Comparison of ENCODE assay signal across 15 cellular contexts in genomic region chr14:61766136-61766535, GRCh38. TPM values are rescaled to one million over a fixed set of nuclear protein-coding genes. Genes with fewer than 3 reads are reported as not detected.
A peak's percentile ranks its signal among the peaks of the same experiment; 100 is the strongest.
DNase-seq lines count a peak whose midpoint lies in the region; ATAC-seq and TF ChIP-seq lines count a peak whose summit lies in the region.
"Had no signal": no experiment of that assay in that cellular context is flagged by ENCODE, and none has a peak within 500 bp of the region (broad histone marks: within the 10 kb centered on the region; RNA-seq: fewer than 3 reads in every experiment).

No MANE protein-coding gene starts in this region.

- H3K27me3 Mint-ChIP-seq in GM23338 (ENCODE audit: insufficient read depth, low read depth, poor library complexity) (peaks cover 11% of the 10 kb centered on the region), progenitor cell of endocrine pancreas (no peaks in the 10 kb centered on the region)

- H3K9me3 Mint-ChIP-seq in GM23338 (no peaks in the 10 kb centered on the region), progenitor cell of endocrine pancreas (ENCODE audit: low read depth) (no peaks in the 10 kb centered on the region)

- POLR2A ChIA-PET in PC-3 (lab: Charles Lee; ENCODE audit: unreplicated experiment): interaction anchor here (0.7 to 1.0 kb wide), 2 partner anchors 24 to 71 kb away, joined by 3 read pairs; partner anchors contain the start of gene HIF1A

- H3K27ac ChIP-seq in GM23338 (ENCODE audit: low read depth) (peak overlapping the region; percentile 75; the same call in 1 of the 2 replicates), PC-3 (ENCODE audit: low read length) (peak overlapping the region; percentile 55), esophagus squamous epithelium (peak overlapping the region; percentile 40 to 94 (median 86))
- H3K27ac ChIP-seq: brain microvascular endothelial cell had no signal

- no peak for TF ChIP-seq CTCF in GM23338 (conservative IDR thresholded peaks at IDR 0.05; ENCODE audit: low read depth in 2 of 2)
- no peak for TF ChIP-seq CTCF in PC-3 (conservative IDR thresholded peaks at IDR 0.05; ENCODE audit: low read depth, low read length)
- no peak for TF ChIP-seq CTCF in esophagus squamous epithelium (IDR thresholded peaks at IDR 0.05)
- no peak for TF ChIP-seq CTCF in progenitor cell of endocrine pancreas (IDR thresholded peaks at IDR 0.05; ENCODE audit: unreplicated experiment)

- H3K27me3 ChIP-seq in GM23338 (ENCODE audit: insufficient read depth): no peaks in the 10 kb centered on the region
- H3K27me3 ChIP-seq in PC-3 (ENCODE audit: low read length): no peaks in the 10 kb centered on the region
- no peaks in the 10 kb centered on the region for H3K27me3 ChIP-seq in esophagus squamous epithelium
- H3K27me3 ChIP-seq: brain microvascular endothelial cell had no signal

- no TSS peak for BruUV-seq in PC-3 (replicated peaks; lab: Mats Ljungman, UMichigan)

- WGBS in esophagus squamous epithelium, 2 donors: 38 to 44% methylated on average over 5 of the region's 5 CpGs

- no peaks in the 10 kb centered on the region; the same call in 1 of the 2 replicates for H4K20me1 ChIP-seq in GM23338 (replicated peaks; ENCODE audit: insufficient read depth)
- H4K20me1 ChIP-seq in PC-3 (ENCODE audit: low read length): peaks cover 23% of the 10 kb centered on the region

- H3K36me3 ChIP-seq in GM23338 (ENCODE audit: insufficient read depth) (peaks cover 24% of the 10 kb centered on the region; the same call in 1 of the 2 replicates), PC-3 (ENCODE audit: low read depth, low read length) (peaks cover 29% of the 10 kb centered on the region), esophagus squamous epithelium (peaks cover 5 to 41% (median 9%) of the 10 kb centered on the region in 3 donors)

- TF ChIP-seq POLR2A in esophagus squamous epithelium (IDR thresholded peaks at IDR 0.05): no peak

- intact Hi-C loops in PC-3 (cut with micrococcal nuclease): loop anchor here (1.0 kb wide), 1 partner anchor 17 kb away; no protein-coding TSS in a partner anchor
- intact Hi-C loops in esophagus squamous epithelium (cut with DNase I): no loop called here

- H3K4me3 Mint-ChIP-seq in GM23338: no peak overlapping the region
- peak overlapping the region; percentile 32 for H3K4me3 Mint-ChIP-seq in progenitor cell of endocrine pancreas (ENCODE audit: low read depth)

- peaks cover 25% of the 10 kb centered on the region for H3K4me1 ChIP-seq in GM23338 (ENCODE audit: insufficient read depth)
- peaks cover 33% of the 10 kb centered on the region for H3K4me1 ChIP-seq in PC-3 (ENCODE audit: insufficient read depth, low read length)
- H3K4me1 ChIP-seq in esophagus squamous epithelium: peaks cover 0 to 49% (median 18%) of the 10 kb centered on the region in 3 donors

- peak overlapping the region; percentile 89 for H3K9ac ChIP-seq in PC-3 (ENCODE audit: low read length)

- H3K4me2 ChIP-seq in GM23338 (peak overlapping the region; percentile 85), PC-3 (ENCODE audit: low read length) (peak overlapping the region; percentile 94)

- H3K36me3 Mint-ChIP-seq in GM23338 (ENCODE audit: low read depth) (peaks cover 37% of the 10 kb centered on the region), progenitor cell of endocrine pancreas (ENCODE audit: insufficient read depth) (peaks cover 6% of the 10 kb centered on the region)

- peaks cover 31% of the 10 kb centered on the region for H3K4me1 Mint-ChIP-seq in GM23338
- H3K4me1 Mint-ChIP-seq in progenitor cell of endocrine pancreas (ENCODE audit: low read depth): peaks cover 33% of the 10 kb centered on the region

- H3K9me2 ChIP-seq in GM23338 (ENCODE audit: insufficient read depth) (no peaks in the 10 kb centered on the region), PC-3 (replicated peaks; ENCODE audit: low read length) (no peaks in the 10 kb centered on the region)

- no peaks in the 10 kb centered on the region for H3F3A ChIP-seq in GM23338 (replicated peaks; ENCODE audit: low read depth)
- peaks cover 18% of the 10 kb centered on the region for H3F3A ChIP-seq in PC-3 (ENCODE audit: low read length, unreplicated experiment)

- H2AFZ ChIP-seq in GM23338 (no peak overlapping the region), PC-3 (ENCODE audit: low read length) (no peak overlapping the region)

- peaks cover 63% of the 10 kb centered on the region for H3K79me2 ChIP-seq in GM23338 (replicated peaks; ENCODE audit: insufficient read depth)
- peaks cover 86% of the 10 kb centered on the region for H3K79me2 ChIP-seq in PC-3 (ENCODE audit: low read length)

- H3K27ac Mint-ChIP-seq in GM23338 (no peak overlapping the region; the same call in 1 of the 2 replicates), progenitor cell of endocrine pancreas (peak overlapping the region; percentile 56)

- no peaks in the 10 kb centered on the region for H3K9me3 ChIP-seq in PC-3 (ENCODE audit: low read length)
- H3K9me3 ChIP-seq in esophagus squamous epithelium: no peaks in the 10 kb centered on the region

- CTCF ChIA-PET in PC-3 (lab: Charles Lee): no interaction called here

- peak overlapping the region; percentile 79; the same call in 1 of the 2 replicates for H3K4me3 ChIP-seq in GM23338
- peak overlapping the region; percentile 96 for H3K4me3 ChIP-seq in PC-3 (ENCODE audit: low read length)
- H3K4me3 ChIP-seq in esophagus squamous epithelium: peak overlapping the region in 3 of 4 donors; percentile 10 to 84 (median 15)

- ATAC-seq in GM23338 (no peak), PC-3 (no peak), HG03108 (IDR thresholded peaks at IDR 0.05; ENCODE audit: unreplicated experiment) (no peak)
- ATAC-seq: HCT116, SK-N-SH treated with all-trans-retinoic acid at 6 μM for 48 hours had no signal

- DNase-seq in GM23338 (ENCODE audit: low spot score): no peak
- peak; percentile 28 for DNase-seq in PC-3
- no peak for DNase-seq in esophagus squamous epithelium (lab: John Stamatoyannopoulos, UW)
- no peak for DNase-seq in progenitor cell of endocrine pancreas (ENCODE audit: low spot score, unreplicated experiment)
- DNase-seq in DMS 273 (lab: John Stamatoyannopoulos, UW; ENCODE audit: unreplicated experiment): no peak
- no peak for DNase-seq in pons (ENCODE audit: low spot score)
- no peak for DNase-seq in COR-L47 (lab: John Stamatoyannopoulos, UW)
- DNase-seq: activated gamma-delta T cell treated with Interleukin-2 at 50 U/mL for 16 hours, brain microvascular endothelial cell, KBM-7, NCI-H1436 treated with DMSO at 0.1 percent for 48 hours, NCI-H446 had no signal

TF ChIP-seq in GM23338, 12 proteins besides CTCF, POLR2A, EP300 and RAD21 (continues in another document):
- TF ChIP-seq POLR2AphosphoS5 (IDR thresholded peaks at IDR 0.05; ENCODE audit: low read depth): no peak
- no peak for TF ChIP-seq REST (IDR thresholded peaks at IDR 0.05; ENCODE audit: unreplicated experiment)
- TF ChIP-seq STAT1 (IDR thresholded peaks at IDR 0.05; ENCODE audit: unreplicated experiment): no peak
- no peak for TF ChIP-seq CREB1 (CRISPR knock-in tag; IDR thresholded peaks at IDR 0.05; ENCODE audit: low read depth)
- no peak for TF ChIP-seq EZH2 (IDR thresholded peaks at IDR 0.05; ENCODE audit: low read depth, unreplicated experiment)
- TF ChIP-seq, protein P1, sequence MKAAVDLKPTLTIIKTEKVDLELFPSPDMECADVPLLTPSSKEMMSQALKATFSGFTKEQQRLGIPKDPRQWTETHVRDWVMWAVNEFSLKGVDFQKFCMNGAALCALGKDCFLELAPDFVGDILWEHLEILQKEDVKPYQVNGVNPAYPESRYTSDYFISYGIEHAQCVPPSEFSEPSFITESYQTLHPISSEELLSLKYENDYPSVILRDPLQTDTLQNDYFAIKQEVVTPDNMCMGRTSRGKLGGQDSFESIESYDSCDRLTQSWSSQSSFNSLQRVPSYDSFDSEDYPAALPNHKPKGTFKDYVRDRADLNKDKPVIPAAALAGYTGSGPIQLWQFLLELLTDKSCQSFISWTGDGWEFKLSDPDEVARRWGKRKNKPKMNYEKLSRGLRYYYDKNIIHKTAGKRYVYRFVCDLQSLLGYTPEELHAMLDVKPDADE (IDR thresholded peaks at IDR 0.05): no peak
- TF ChIP-seq JUNB (IDR thresholded peaks at IDR 0.05; ENCODE audit: unreplicated experiment): no peak
- TF ChIP-seq ZNF331 (CRISPR knock-in tag; IDR thresholded peaks at IDR 0.05; ENCODE audit: low read depth): no peak

RNA-seq across cellular contexts. Expression of gene SNAPC1, which starts 3.9 kb away (rescaled TPM):
- total RNA-seq in GM23338 (2014; rRNA removed; shearing (Covaris generic)): 14.8 and 19.5 TPM in 2 replicates
- polyA plus RNA-seq in GM23338 (2016; fragmentation: Nextera tagmentation; extraction: Ambion mirVana): 28.8 and 33.4 TPM in 2 replicates
- 26.7 and 27.3 TPM in 2 replicates for total RNA-seq in PC-3 (2014; rRNA removed)
- total RNA-seq in esophagus squamous epithelium: 1 to 10 TPM; 3.2 to 9.2 (median 6.2) TPM
- 4.9 and 5.2 TPM in 2 replicates for total RNA-seq in progenitor cell of endocrine pancreas

RNA-seq across cellular contexts. Expression of gene SYT16, which starts 46.4 kb away (rescaled TPM):
- 2.6 and 3.7 TPM in 2 replicates for total RNA-seq in GM23338 (2014; rRNA removed; shearing (Covaris generic))
- 0.80 and 0.91 TPM in 2 replicates for polyA plus RNA-seq in GM23338 (2016; fragmentation: Nextera tagmentation; extraction: Ambion mirVana)
- 15.6 and 17.6 TPM in 2 replicates for total RNA-seq in PC-3 (2014; rRNA removed)
- total RNA-seq in esophagus squamous epithelium: 1 to 10 TPM in 1 of 4 donors, under 1 TPM in 2, not detected in 1; 0.04 to 2.1 (median 0.09) TPM
- total RNA-seq in progenitor cell of endocrine pancreas: 1.1 and 1.5 TPM in 2 replicates

Comparison
In these comparisons a context has a peak if more than half of its experiments do, and no peak if none do; other contexts are left out.
1. H3K4me3 ChIP-seq: peak in every context shown above with its lines; median percentile 96 in PC-3; 79 in GM23338; 15 in esophagus squamous epithelium.